ENCODE assay signal across 1 cellular context in the genomic region with DNA sequence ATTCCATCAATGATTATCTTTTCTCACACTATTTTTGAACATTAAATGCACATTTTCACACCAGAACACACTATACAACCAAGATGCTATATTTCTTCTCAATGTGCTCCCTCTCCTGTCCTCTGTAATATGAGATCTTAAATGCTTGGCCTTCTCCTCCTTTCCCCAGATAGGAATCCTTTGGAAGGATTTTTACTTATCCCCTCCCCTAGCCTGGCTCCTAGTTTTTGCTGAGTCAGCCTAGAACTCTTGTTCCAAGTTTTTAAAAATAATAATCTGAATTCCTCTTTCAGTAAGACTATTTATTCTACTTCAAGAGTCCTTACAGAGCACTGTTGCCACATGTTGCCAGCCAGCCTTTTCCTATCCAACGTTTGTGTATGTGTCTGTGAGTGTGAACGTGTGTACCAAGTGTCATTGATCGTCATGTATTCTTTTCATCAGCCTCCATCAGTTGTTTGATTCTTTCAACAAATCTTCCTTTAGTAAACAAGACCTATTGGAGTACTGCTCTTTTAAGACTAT.
TF ChIP-seq lines count a peak whose summit lies in the region.

No MANE protein-coding gene starts in this region.

TF ChIP-seq in GM12878, 131 proteins besides CTCF, POLR2A, EP300 and RAD21:
- TF ChIP-seq NFIC (IDR thresholded peaks at IDR 0.05; ENCODE audit: low read depth, low read length) (0 out of 2 replicates have a peak, but pooled peaks have one; percentile 9), ZNF217 (IDR thresholded peaks at IDR 0.05) (no peak)
